8 cellular contexts compared by ENCODE assay signal in the genomic region with DNA sequence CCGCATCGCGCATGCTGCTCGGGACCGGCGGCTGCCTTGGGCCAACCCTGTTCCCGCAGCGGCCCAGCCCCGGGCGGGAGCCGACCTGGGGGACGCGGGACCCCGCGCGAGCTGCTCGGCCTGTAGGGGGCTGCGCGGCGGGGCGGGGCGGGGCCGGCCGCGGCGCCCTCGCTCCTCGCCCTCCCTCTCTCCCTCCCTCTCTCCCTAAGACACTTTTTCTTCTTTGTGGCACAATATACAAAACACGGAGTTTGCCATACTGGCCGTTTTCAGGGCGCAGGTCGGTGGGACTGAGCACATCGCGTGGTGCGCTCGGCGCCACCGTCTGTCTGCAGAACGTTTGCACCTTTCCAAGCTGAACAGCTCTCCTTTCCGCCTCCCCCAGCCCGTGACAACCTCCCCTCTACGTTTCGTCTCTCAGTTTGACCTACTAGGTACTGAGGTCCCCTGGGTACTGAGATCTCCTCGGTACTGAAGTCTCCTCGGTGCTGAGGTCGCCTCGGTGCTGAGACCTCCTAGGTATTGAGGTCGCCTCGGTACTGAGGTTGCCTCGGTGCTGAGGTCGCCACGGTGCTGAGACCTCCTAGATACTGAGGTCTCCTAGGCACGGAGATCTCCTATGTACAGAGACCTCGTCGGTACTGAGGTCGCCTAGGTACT.
DNase-seq lines count a peak whose midpoint lies in the region; ATAC-seq, FAIRE-seq and TF ChIP-seq lines count a peak whose summit lies in the region.

No MANE protein-coding gene starts in this region.

- DNase-seq in CD14-positive monocyte (ENCODE audit: low spot score): no peak
- no peak for DNase-seq in activated naive CD4-positive, alpha-beta T cell treated with anti-CD3 and anti-CD28 coated beads, Interleukin-2, amount 50 U/mL, for 72 hours (ENCODE audit: low spot score in 2 of 2)
- peak in 1 of 2 experiments; percentile 38 for DNase-seq in mesothelial cell of epicardium (ENCODE audit: low spot score in 2 of 2, unreplicated experiment in 2 of 2)
- no peak for DNase-seq in NCI-H2196 treated with DMSO at 0.1 percent for 48 hours (lab: John Stamatoyannopoulos, UW; ENCODE audit: unreplicated experiment)
- DNase-seq in NK-92 treated with Interleukin-12 subunit alpha and Interleukin-12 subunit beta, amount 100 ng/mL, for 24 hours (lab: John Stamatoyannopoulos, UW): no peak
- DNase-seq in H54 (ENCODE audit: insufficient read length, low spot score): no peak

- TF ChIP-seq POLR2A in H54 (IDR thresholded peaks at IDR 0.05; ENCODE audit: low read depth, low read length): no peak

- H3K27ac Mint-ChIP-seq in CD14-positive monocyte (peak overlapping the region in 4 of 7 donors; percentile 26 to 94 (median 50)), mesothelial cell of epicardium (peak overlapping the region; percentile 93)
- H3K27ac Mint-ChIP-seq in activated naive CD4-positive, alpha-beta T cell treated with anti-CD3 and anti-CD28 coated beads, Interleukin-2, amount 50 U/mL, for 72 hours: peak overlapping the region; percentile 86 to 95

- H3K36me3 Mint-ChIP-seq in CD14-positive monocyte (no peaks in the 10 kb centered on the region), mesothelial cell of epicardium (no peaks in the 10 kb centered on the region)
- peaks cover 0 to 4% of the 10 kb centered on the region in 2 donors for H3K36me3 Mint-ChIP-seq in activated naive CD4-positive, alpha-beta T cell treated with anti-CD3 and anti-CD28 coated beads, Interleukin-2, amount 50 U/mL, for 72 hours

- peak; percentile 36 for ATAC-seq in HG02642 (IDR thresholded peaks at IDR 0.05; ENCODE audit: poor library complexity, unreplicated experiment)
- peak; percentile 16 to 40 for ATAC-seq in activated naive CD4-positive, alpha-beta T cell treated with anti-CD3 and anti-CD28 coated beads, Interleukin-2, amount 50 U/mL, for 72 hours
- ATAC-seq in HG02678 (IDR thresholded peaks at IDR 0.05; ENCODE audit: unreplicated experiment): no peak

- no peak for TF ChIP-seq CTCF in CD14-positive monocyte (IDR thresholded peaks at IDR 0.05)
- TF ChIP-seq CTCF in mesothelial cell of epicardium (IDR thresholded peaks at IDR 0.05; ENCODE audit: unreplicated experiment): no peak

- no peak for FAIRE-seq in H54 (lab: Jason Lieb, UNC)

- intact Hi-C loops in CD14-positive monocyte (cut with micrococcal nuclease): no loop called here

- peaks cover 0 to 3% (median 2%) of the 10 kb centered on the region in 7 donors for H3K9me3 Mint-ChIP-seq in CD14-positive monocyte
- no peaks in the 10 kb centered on the region for H3K9me3 Mint-ChIP-seq in activated naive CD4-positive, alpha-beta T cell treated with anti-CD3 and anti-CD28 coated beads, Interleukin-2, amount 50 U/mL, for 72 hours
- no peaks in the 10 kb centered on the region for H3K9me3 Mint-ChIP-seq in mesothelial cell of epicardium

- H3K27me3 Mint-ChIP-seq in CD14-positive monocyte (ENCODE audit: low read depth in 3 of 3): peaks cover 0 to 10% (median 7%) of the 10 kb centered on the region in 3 donors
- H3K27me3 Mint-ChIP-seq in mesothelial cell of epicardium (ENCODE audit: low read depth): no peaks in the 10 kb centered on the region

- H3K4me1 Mint-ChIP-seq in CD14-positive monocyte: peaks cover 4% of the 10 kb centered on the region
- H3K4me1 Mint-ChIP-seq in mesothelial cell of epicardium: peaks cover 4% of the 10 kb centered on the region

- H3K4me3 Mint-ChIP-seq in CD14-positive monocyte (peak overlapping the region in 1 of 2 donors; percentile 76), mesothelial cell of epicardium (peak overlapping the region; percentile 85)
